In the genomic region with DNA sequence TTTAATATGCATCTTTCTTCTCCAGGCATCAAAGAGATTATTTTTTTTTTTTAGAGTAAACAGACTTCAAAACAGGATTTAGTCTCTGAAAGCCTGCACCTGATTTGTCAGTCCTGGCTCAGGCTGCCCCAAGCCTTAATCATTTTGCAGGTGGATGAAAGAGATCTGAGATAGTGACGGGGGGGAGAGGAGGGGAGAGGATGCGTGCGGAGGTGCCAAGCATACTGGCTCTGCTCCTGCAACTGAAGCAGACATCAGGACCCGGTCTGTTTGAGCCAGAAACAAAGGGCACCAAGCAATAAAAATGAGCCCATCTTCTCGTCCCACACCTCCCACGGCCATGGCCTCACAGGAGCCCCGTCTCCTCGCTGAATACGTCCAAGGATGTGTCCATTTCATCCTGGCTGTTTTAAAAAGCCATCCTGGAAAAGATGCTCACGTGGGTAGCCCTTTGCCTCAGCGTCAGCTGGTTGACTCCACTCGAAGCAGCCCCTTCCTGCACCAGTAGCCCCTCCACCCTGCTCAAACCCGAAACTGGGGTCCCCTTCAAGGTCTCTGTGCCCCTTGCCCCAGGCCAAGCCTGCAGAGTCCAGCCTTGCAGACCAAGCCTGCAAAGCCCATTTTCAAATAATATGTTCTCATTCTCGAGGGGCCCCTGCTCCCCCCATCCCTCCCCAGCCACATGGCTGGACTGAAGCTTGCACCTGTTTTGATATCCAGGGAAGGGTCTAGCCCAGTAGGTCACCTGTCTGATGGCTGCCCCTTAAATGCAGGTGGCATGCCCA, we compare ENCODE assay signal across 2 cellular contexts.
TF ChIP-seq lines count a peak whose summit lies in the region.

No MANE protein-coding gene starts in this region.

TF ChIP-seq in SK-N-SH, 30 proteins besides CTCF, POLR2A, EP300 and RAD21 (continued from another document):
- peak; percentile 72; the same call in 1 of the 2 replicates for TF ChIP-seq RFX5 (IDR thresholded peaks at IDR 0.05; ENCODE audit: low read length)
- TF ChIP-seq, protein P1, sequence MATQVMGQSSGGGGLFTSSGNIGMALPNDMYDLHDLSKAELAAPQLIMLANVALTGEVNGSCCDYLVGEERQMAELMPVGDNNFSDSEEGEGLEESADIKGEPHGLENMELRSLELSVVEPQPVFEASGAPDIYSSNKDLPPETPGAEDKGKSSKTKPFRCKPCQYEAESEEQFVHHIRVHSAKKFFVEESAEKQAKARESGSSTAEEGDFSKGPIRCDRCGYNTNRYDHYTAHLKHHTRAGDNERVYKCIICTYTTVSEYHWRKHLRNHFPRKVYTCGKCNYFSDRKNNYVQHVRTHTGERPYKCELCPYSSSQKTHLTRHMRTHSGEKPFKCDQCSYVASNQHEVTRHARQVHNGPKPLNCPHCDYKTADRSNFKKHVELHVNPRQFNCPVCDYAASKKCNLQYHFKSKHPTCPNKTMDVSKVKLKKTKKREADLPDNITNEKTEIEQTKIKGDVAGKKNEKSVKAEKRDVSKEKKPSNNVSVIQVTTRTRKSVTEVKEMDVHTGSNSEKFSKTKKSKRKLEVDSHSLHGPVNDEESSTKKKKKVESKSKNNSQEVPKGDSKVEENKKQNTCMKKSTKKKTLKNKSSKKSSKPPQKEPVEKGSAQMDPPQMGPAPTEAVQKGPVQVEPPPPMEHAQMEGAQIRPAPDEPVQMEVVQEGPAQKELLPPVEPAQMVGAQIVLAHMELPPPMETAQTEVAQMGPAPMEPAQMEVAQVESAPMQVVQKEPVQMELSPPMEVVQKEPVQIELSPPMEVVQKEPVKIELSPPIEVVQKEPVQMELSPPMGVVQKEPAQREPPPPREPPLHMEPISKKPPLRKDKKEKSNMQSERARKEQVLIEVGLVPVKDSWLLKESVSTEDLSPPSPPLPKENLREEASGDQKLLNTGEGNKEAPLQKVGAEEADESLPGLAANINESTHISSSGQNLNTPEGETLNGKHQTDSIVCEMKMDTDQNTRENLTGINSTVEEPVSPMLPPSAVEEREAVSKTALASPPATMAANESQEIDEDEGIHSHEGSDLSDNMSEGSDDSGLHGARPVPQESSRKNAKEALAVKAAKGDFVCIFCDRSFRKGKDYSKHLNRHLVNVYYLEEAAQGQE (IDR thresholded peaks at IDR 0.05; ENCODE audit: low read depth, low read length) = no peak
- TF ChIP-seq ELF1 (IDR thresholded peaks at IDR 0.05) = no peak
- TF ChIP-seq FOXJ3 (CRISPR knock-in tag; IDR thresholded peaks at IDR 0.05) = peak; percentile 47; the same call in 1 of the 2 replicates
- peak; percentile 98 for TF ChIP-seq GATA2 (CRISPR knock-in tag; IDR thresholded peaks at IDR 0.05)
- TF ChIP-seq POLR2AphosphoS5 (IDR thresholded peaks at IDR 0.05; ENCODE audit: low read depth, low read length) = no peak

TF ChIP-seq in SK-N-SH treated with all-trans-retinoic acid at 6 μM for 48 hours, 23 proteins besides CTCF, POLR2A, EP300 and RAD21:
- TF ChIP-seq, protein P2, sequence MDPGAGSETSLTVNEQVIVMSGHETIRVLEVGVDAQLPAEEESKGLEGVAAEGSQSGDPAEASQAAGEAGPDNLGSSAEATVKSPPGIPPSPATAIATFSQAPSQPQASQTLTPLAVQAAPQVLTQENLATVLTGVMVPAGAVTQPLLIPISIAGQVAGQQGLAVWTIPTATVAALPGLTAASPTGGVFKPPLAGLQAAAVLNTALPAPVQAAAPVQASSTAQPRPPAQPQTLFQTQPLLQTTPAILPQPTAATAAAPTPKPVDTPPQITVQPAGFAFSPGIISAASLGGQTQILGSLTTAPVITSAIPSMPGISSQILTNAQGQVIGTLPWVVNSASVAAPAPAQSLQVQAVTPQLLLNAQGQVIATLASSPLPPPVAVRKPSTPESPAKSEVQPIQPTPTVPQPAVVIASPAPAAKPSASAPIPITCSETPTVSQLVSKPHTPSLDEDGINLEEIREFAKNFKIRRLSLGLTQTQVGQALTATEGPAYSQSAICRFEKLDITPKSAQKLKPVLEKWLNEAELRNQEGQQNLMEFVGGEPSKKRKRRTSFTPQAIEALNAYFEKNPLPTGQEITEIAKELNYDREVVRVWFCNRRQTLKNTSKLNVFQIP (CRISPR knock-in tag; IDR thresholded peaks at IDR 0.05; ENCODE audit: borderline replicate concordance, low read depth) = no peak
- no peak for TF ChIP-seq ARNTL (CRISPR knock-in tag; IDR thresholded peaks at IDR 0.05; ENCODE audit: borderline replicate concordance, low read depth)
- no peak for TF ChIP-seq PPARA (CRISPR knock-in tag; IDR thresholded peaks at IDR 0.05; ENCODE audit: borderline replicate concordance)
- TF ChIP-seq, protein P3, sequence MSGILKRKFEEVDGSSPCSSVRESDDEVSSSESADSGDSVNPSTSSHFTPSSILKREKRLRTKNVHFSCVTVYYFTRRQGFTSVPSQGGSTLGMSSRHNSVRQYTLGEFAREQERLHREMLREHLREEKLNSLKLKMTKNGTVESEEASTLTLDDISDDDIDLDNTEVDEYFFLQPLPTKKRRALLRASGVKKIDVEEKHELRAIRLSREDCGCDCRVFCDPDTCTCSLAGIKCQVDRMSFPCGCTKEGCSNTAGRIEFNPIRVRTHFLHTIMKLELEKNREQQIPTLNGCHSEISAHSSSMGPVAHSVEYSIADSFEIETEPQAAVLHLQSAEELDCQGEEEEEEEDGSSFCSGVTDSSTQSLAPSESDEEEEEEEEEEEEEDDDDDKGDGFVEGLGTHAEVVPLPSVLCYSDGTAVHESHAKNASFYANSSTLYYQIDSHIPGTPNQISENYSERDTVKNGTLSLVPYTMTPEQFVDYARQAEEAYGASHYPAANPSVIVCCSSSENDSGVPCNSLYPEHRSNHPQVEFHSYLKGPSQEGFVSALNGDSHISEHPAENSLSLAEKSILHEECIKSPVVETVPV (CRISPR knock-in tag; IDR thresholded peaks at IDR 0.05) = no peak
- TF ChIP-seq, protein P4, sequence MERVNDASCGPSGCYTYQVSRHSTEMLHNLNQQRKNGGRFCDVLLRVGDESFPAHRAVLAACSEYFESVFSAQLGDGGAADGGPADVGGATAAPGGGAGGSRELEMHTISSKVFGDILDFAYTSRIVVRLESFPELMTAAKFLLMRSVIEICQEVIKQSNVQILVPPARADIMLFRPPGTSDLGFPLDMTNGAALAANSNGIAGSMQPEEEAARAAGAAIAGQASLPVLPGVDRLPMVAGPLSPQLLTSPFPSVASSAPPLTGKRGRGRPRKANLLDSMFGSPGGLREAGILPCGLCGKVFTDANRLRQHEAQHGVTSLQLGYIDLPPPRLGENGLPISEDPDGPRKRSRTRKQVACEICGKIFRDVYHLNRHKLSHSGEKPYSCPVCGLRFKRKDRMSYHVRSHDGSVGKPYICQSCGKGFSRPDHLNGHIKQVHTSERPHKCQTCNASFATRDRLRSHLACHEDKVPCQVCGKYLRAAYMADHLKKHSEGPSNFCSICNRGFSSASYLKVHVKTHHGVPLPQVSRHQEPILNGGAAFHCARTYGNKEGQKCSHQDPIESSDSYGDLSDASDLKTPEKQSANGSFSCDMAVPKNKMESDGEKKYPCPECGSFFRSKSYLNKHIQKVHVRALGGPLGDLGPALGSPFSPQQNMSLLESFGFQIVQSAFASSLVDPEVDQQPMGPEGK (CRISPR knock-in tag; IDR thresholded peaks at IDR 0.05; ENCODE audit: borderline replicate concordance) = no peak
- TF ChIP-seq TCF4 (CRISPR knock-in tag; IDR thresholded peaks at IDR 0.05; ENCODE audit: borderline replicate concordance) = no peak
- TF ChIP-seq RARB (CRISPR knock-in tag; IDR thresholded peaks at IDR 0.05) = no peak
